Comparison of ENCODE assay signal across 22 cellular contexts in the genomic region with DNA sequence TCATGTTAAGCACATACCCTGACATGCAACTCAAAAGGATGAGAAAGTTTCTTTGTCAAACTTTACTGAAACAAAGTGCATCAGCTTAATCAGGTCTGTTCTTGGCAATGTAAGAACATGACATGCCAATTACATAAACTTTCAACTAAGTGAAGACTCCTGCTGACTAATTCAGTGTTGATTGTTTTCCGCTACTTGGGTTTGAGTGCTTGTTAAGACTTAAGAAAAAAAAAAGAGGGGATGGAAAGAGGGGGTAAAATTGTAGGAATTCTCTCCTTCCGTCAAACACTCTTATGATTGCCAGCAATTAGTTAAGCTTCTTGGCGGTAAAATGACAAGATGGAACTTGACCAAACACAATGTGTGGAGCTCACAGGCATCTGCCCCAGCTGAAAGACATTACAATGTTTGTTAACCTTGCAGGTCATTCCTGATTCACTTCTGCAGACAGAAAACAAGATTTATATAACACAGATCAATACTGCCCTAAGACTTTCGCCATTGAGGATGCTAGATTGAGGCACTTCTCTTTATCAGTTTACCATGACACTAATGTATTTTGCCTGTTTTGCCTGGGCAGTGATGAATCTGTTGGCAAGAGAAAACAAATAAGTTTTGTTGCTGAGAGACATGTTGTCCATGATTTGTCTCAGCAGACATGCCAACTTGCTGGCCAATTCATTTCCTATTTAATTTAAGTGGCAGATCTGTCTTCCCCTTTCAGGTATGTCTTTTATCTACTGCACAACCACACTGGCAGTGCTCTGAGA.
DNase-seq lines count a peak whose midpoint lies in the region; ATAC-seq, FAIRE-seq and TF ChIP-seq lines count a peak whose summit lies in the region.
"Had no signal": no experiment of that assay in that cellular context is flagged by ENCODE, and none has a peak within 500 bp of the region (broad histone marks: within the 10 kb centered on the region; RNA-seq: fewer than 3 reads in every experiment).

No MANE protein-coding gene starts in this region.

- DNase-seq in mammary epithelial cell (no peak), breast epithelium (ENCODE audit: low spot score in 2 of 2) (no peak), bronchial epithelial cell (ENCODE audit: low read depth) (peak; percentile 43), foreskin keratinocyte (peak; percentile 21 to 45), NCI-H2029 treated with DMSO at 0.1 percent for 48 hours (lab: John Stamatoyannopoulos, UW) (no peak), osteoblast (ENCODE audit: insufficient read length, low spot score, missing footprints) (no peak)
- DNase-seq in stimulated activated CD8-positive, alpha-beta memory T cell treated with anti-CD3 and anti-CD28 coated beads, Interleukin-4, amount 100 ng/mL, for 48 hours: no peak
- DNase-seq: DMS153; EL; MG63; NCI-H1092 treated with DMSO at 0.1 percent for 48 hours; NCI-H187; NCI-H2171 treated with DMSO at 0.1 percent for 48 hours; NCI-H524 treated with DMSO at 0.1 percent for 48 hours; NK-92 treated with Interleukin-12 subunit alpha and Interleukin-12 subunit beta, amount 100 ng/mL, for 24 hours; PC-3; SK-N-SH had no signal

- BruUV-seq in mammary epithelial cell (replicated peaks; lab: Mats Ljungman, UMichigan): no TSS peak

- in situ Hi-C loops in mammary epithelial cell (cut with MboI; ENCODE audit: low sequenced_read_pairs in 2 of 2): no loop called here

- no peak for TF ChIP-seq CTCF in mammary epithelial cell (conservative IDR thresholded peaks at IDR 0.05 in 1 of 2, IDR thresholded peaks at IDR 0.05 in 1 of 2; ENCODE audit: extremely low read depth in 1 of 2, insufficient read depth in 1 of 2, low read depth in 1 of 2, low read length in 2 of 2)
- no peak for TF ChIP-seq CTCF in breast epithelium (IDR thresholded peaks at IDR 0.05)
- no peak for TF ChIP-seq CTCF in bronchial epithelial cell (IDR thresholded peaks at IDR 0.05; ENCODE audit: insufficient read depth, low read length, severe bottlenecking)
- no peak for TF ChIP-seq CTCF in foreskin keratinocyte (conservative IDR thresholded peaks at IDR 0.05)
- TF ChIP-seq CTCF in osteoblast (IDR thresholded peaks at IDR 0.05; ENCODE audit: extremely low read depth, low read depth, low read length): no peak

- no peaks in the 10 kb centered on the region for H3K27me3 ChIP-seq in mammary epithelial cell (ENCODE audit: insufficient read depth, low read length)
- no peaks in the 10 kb centered on the region for H3K27me3 ChIP-seq in breast epithelium
- H3K27me3 ChIP-seq in bronchial epithelial cell (ENCODE audit: control insufficient read depth, insufficient read depth, low read length): no peaks in the 10 kb centered on the region
- no peaks in the 10 kb centered on the region for H3K27me3 ChIP-seq in foreskin keratinocyte
- no peaks in the 10 kb centered on the region for H3K27me3 ChIP-seq in osteoblast (ENCODE audit: insufficient read depth, low read length)
- H3K27me3 ChIP-seq: BLaER1 treated with 17β-estradiol and CSF1 and Interleukin-3, amounts not matched to agents 10 nM and 100 nM; MG63 had no signal

- no peak for ATAC-seq in foreskin keratinocyte
- ATAC-seq in HG02798 (IDR thresholded peaks at IDR 0.05; ENCODE audit: poor library complexity, unreplicated experiment): no peak
- ATAC-seq: HepG2, PC-3 had no signal

- WGBS in mammary epithelial cell (ENCODE audit: low coverage, missing lambda C conversion rate): 58% methylated on average over 4 of the region's 4 CpGs

- H3K4me3 ChIP-seq in mammary epithelial cell (replicated peaks in 1 of 3; ENCODE audit: insufficient read depth in 1 of 3, low read depth in 2 of 3, low read length in 3 of 3): no peak overlapping the region
- no peak overlapping the region for H3K4me3 ChIP-seq in breast epithelium
- no peak overlapping the region for H3K4me3 ChIP-seq in bronchial epithelial cell (ENCODE audit: low read depth, low read length)
- H3K4me3 ChIP-seq in osteoblast (ENCODE audit: insufficient read depth, low read length): no peak overlapping the region
- H3K4me3 ChIP-seq: BLaER1 treated with 17β-estradiol and CSF1 and Interleukin-3, amounts not matched to agents 10 nM and 100 nM; HAP-1; MG63 had no signal

- H2AFZ ChIP-seq in mammary epithelial cell (ENCODE audit: low read depth, low read length) (peak overlapping the region; percentile 50), osteoblast (ENCODE audit: low read length) (no peak overlapping the region)

- H3K4me1 ChIP-seq in mammary epithelial cell (ENCODE audit: insufficient read depth, low read length) (peaks cover 10% of the 10 kb centered on the region), breast epithelium (no peaks in the 10 kb centered on the region), foreskin keratinocyte (no peaks in the 10 kb centered on the region), osteoblast (ENCODE audit: insufficient read depth, low read length) (peaks cover 5% of the 10 kb centered on the region)
- H3K4me1 ChIP-seq: BLaER1 treated with 17β-estradiol and CSF1 and Interleukin-3, amounts not matched to agents 10 nM and 100 nM; HAP-1 had no signal

- no peaks in the 10 kb centered on the region for H4K20me1 ChIP-seq in mammary epithelial cell (ENCODE audit: insufficient read depth, low read length)
- H4K20me1 ChIP-seq in osteoblast (ENCODE audit: insufficient read depth, low read length): no peaks in the 10 kb centered on the region
- H4K20me1 ChIP-seq: BLaER1 treated with 17β-estradiol and CSF1 and Interleukin-3, amounts not matched to agents 10 nM and 100 nM had no signal

- H3K79me2 ChIP-seq in mammary epithelial cell (ENCODE audit: insufficient read depth, low read length) (no peaks in the 10 kb centered on the region), osteoblast (ENCODE audit: insufficient read depth, low read length) (no peaks in the 10 kb centered on the region)

- FAIRE-seq in bronchial epithelial cell (lab: Jason Lieb, UNC): no peak
- FAIRE-seq: HepG2 had no signal

- no peak overlapping the region for H3K9ac ChIP-seq in mammary epithelial cell (ENCODE audit: insufficient read depth, low read length)
- H3K9ac ChIP-seq: BLaER1 treated with 17β-estradiol and CSF1 and Interleukin-3, amounts not matched to agents 10 nM and 100 nM; KMS-11; SK-N-SH had no signal

- H3K9me3 ChIP-seq in mammary epithelial cell (replicated peaks; ENCODE audit: insufficient read depth, low read length) (no peaks in the 10 kb centered on the region), breast epithelium (peaks cover 0 to 2% of the 10 kb centered on the region in 2 donors), osteoblast (ENCODE audit: low read depth, low read length) (no peaks in the 10 kb centered on the region)
- H3K9me3 ChIP-seq: BLaER1 treated with 17β-estradiol and CSF1 and Interleukin-3, amounts not matched to agents 10 nM and 100 nM; HAP-1; MG63; SK-N-SH had no signal

- no peak for TF ChIP-seq POLR2A in breast epithelium (IDR thresholded peaks at IDR 0.05)

- H3K4me2 ChIP-seq in mammary epithelial cell (ENCODE audit: insufficient read depth, low read depth, low read length) (peak overlapping the region; percentile 3), osteoblast (ENCODE audit: insufficient read depth, low read length) (no peak overlapping the region)
- H3K4me2 ChIP-seq: BLaER1 treated with 17β-estradiol and CSF1 and Interleukin-3, amounts not matched to agents 10 nM and 100 nM; KMS-11; SK-N-SH had no signal

- H3K36me3 ChIP-seq in mammary epithelial cell (ENCODE audit: insufficient read depth, low read length) (no peaks in the 10 kb centered on the region), breast epithelium (no peaks in the 10 kb centered on the region), bronchial epithelial cell (ENCODE audit: control insufficient read depth, insufficient read depth, low read length) (no peaks in the 10 kb centered on the region), osteoblast (ENCODE audit: insufficient read depth, low read length) (no peaks in the 10 kb centered on the region)
- H3K36me3 ChIP-seq: BLaER1 treated with 17β-estradiol and CSF1 and Interleukin-3, amounts not matched to agents 10 nM and 100 nM; HAP-1; MG63 had no signal

- intact Hi-C loops in mammary epithelial cell (cut with micrococcal nuclease) (no loop called here), breast epithelium (cut with DNase I; ENCODE audit: low total_unique reads) (no loop called here)

- dilution Hi-C loops in mammary epithelial cell (cut with HindIII; ENCODE audit: low sequenced_read_pairs): no loop called here

- CTCF ChIA-PET in mammary epithelial cell (lab: Charles Lee; ENCODE audit: low non-redundant PET): no interaction called here

- H3K27ac ChIP-seq in mammary epithelial cell (ENCODE audit: insufficient read depth, low read depth, low read length) (no peak overlapping the region), breast epithelium (no peak overlapping the region), foreskin keratinocyte (no peak overlapping the region), osteoblast (ENCODE audit: low read depth, low read length) (no peak overlapping the region)
- H3K27ac ChIP-seq: BLaER1 treated with 17β-estradiol and CSF1 and Interleukin-3, amounts not matched to agents 10 nM and 100 nM; KMS-11 had no signal

Comparison
In these comparisons a context has a peak if more than half of its experiments do, and no peak if none do; other contexts are left out.
1. DNase-seq: peak in bronchial epithelial cell (single experiment) and foreskin keratinocyte (2 of 2); none in mammary epithelial cell (single experiment), breast epithelium (0 of 2), stimulated activated CD8-positive, alpha-beta memory T cell treated with anti-CD3 and anti-CD28 coated beads, Interleukin-4, amount 100 ng/mL, for 48 hours (single experiment), NCI-H2029 treated with DMSO at 0.1 percent for 48 hours (single experiment) and osteoblast (single experiment).